ENCODE assay signal across 8 cellular contexts in the genomic region with DNA sequence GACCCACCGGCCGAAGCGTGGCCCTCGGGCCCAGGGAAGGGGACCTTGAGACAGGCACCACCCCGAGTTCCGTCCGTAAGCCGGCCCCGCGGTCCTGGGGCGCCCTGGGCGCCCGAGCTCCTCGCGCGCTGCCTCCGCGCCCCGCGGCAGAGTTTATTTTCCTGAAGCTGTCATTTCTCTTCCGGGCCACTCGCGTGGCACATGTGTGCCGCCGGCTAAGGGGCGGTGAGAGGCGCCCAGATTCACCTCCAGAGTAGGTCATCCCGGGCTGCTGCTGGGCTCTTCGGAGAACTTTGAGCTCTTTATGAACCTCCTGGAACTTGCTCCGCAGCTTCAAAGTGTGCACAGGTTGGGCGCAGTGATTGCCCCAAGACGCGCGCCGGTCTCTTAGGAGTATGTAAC.
DNase-seq lines count a peak whose midpoint lies in the region; ATAC-seq and TF ChIP-seq lines count a peak whose summit lies in the region.

No MANE protein-coding gene starts in this region.

- H3F3A ChIP-seq in MM.1S (ENCODE audit: insufficient read depth, low read length) = no peaks in the 10 kb centered on the region

- no peaks in the 10 kb centered on the region for H4K20me1 ChIP-seq in MM.1S (ENCODE audit: insufficient read depth, low read length)

- ATAC-seq in GM19452 (IDR thresholded peaks at IDR 0.05; ENCODE audit: unreplicated experiment) (peak; percentile 20), HG02623 (IDR thresholded peaks at IDR 0.05; ENCODE audit: unreplicated experiment) (no peak)

- peak; percentile 17 for DNase-seq in MM.1S
- peak; percentile 17 for DNase-seq in activated T-helper 1 cell treated with Interleukin-2 at 50 U/mL for 16 hours (ENCODE audit: low read depth)
- DNase-seq in head of caudate nucleus = peak in 22 of 42 donors; percentile 4 to 57 (median 36)
- DNase-seq in DMS114 treated with DMSO at 0.1 percent for 48 hours (lab: John Stamatoyannopoulos, UW; ENCODE audit: unreplicated experiment) = no peak

- no peaks in the 10 kb centered on the region for H3K36me3 ChIP-seq in MM.1S (replicated peaks; ENCODE audit: insufficient read depth, low read length)

- H3K79me2 ChIP-seq in MM.1S (ENCODE audit: low read length) = peaks cover 46% of the 10 kb centered on the region

- H3K4me3 ChIP-seq in MM.1S (ENCODE audit: low read length) (peak overlapping the region; percentile 74), skin epidermis (peak overlapping the region; percentile 48 to 88 (median 70))

- H3K27me3 ChIP-seq in MM.1S (replicated peaks; ENCODE audit: insufficient read depth, low read length) = no peaks in the 10 kb centered on the region

- H2AFZ ChIP-seq in MM.1S (ENCODE audit: low read length) = no peak overlapping the region

- peak overlapping the region; percentile 82 for H3K4me2 ChIP-seq in MM.1S (ENCODE audit: low read depth, low read length)

- no peaks in the 10 kb centered on the region for H3K9me2 ChIP-seq in MM.1S (replicated peaks; ENCODE audit: insufficient read depth, low read length)

- peak overlapping the region; percentile 64 for H3K9ac ChIP-seq in MM.1S (ENCODE audit: low read length)

- TF ChIP-seq CTCF in 22Rv1 (IDR thresholded peaks at IDR 0.05) (no peak), MM.1S (IDR thresholded peaks at IDR 0.05; ENCODE audit: low read length) (no peak)

- H3K9me3 ChIP-seq in MM.1S (replicated peaks; ENCODE audit: insufficient read depth, low read length) = no peaks in the 10 kb centered on the region

- intact Hi-C loops in head of caudate nucleus (cut with DNase I) = loop anchor here (5.0 to 10.0 kb wide), 2 partner anchors 38 to 94 kb away; a partner anchor contains a TSS

- peak overlapping the region; percentile 70 for H3K27ac ChIP-seq in 22Rv1
- H3K27ac ChIP-seq in MM.1S (ENCODE audit: low read length) = no peak overlapping the region
- H3K27ac ChIP-seq in skin epidermis = peak overlapping the region; percentile 56 to 93 (median 76)

- peaks cover 9% of the 10 kb centered on the region; the same call in 1 of the 2 replicates for H3K4me1 ChIP-seq in MM.1S (ENCODE audit: low read length)
